Comparison of ENCODE assay signal across 12 cellular contexts in the genomic region with DNA sequence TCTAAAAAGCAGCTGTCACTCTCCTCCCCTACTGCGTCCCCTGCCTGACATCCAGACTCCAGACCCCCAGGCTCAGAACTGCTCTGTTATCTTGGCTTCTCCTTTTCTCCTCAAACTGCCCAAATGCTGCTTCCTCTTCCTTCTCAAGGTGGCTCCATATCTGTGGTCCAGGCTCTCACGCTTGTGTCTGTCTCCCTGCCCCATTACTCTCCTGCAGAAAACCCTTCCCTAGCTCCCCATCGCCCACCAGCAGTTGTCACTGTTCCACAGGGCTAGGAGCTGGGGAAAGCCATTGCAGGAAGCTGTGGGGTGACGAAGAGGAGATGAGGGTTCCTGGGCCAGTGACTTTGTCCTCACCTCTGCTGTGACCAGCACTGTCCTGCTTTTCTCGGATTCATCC.
DNase-seq lines count a peak whose midpoint lies in the region; ATAC-seq and TF ChIP-seq lines count a peak whose summit lies in the region.
"Had no signal": no experiment of that assay in that cellular context is flagged by ENCODE, and none has a peak within 500 bp of the region (broad histone marks: within the 10 kb centered on the region; RNA-seq: fewer than 3 reads in every experiment).

No MANE protein-coding gene starts in this region.

- H3K4me3 ChIP-seq in LNCaP clone FGC (ENCODE audit: low read depth, low read length) (no peak overlapping the region), choroid plexus epithelial cell (ENCODE audit: low read depth, low read length) (no peak overlapping the region)
- H3K4me3 ChIP-seq: SK-N-MC had no signal

- TF ChIP-seq CTCF in LNCaP clone FGC (IDR thresholded peaks at IDR 0.05; ENCODE audit: control insufficient read depth, extremely low read depth, insufficient read depth) (peak; percentile 25; the same call in 1 of the 2 replicates), choroid plexus epithelial cell (conservative IDR thresholded peaks at IDR 0.05; ENCODE audit: low read depth, low read length) (peak; percentile 60), nephron progenitor cell (IDR thresholded peaks at IDR 0.05) (no peak)

- H3K36me3 Mint-ChIP-seq in nephron progenitor cell (ENCODE audit: low read depth), result no peaks in the 10 kb centered on the region
- H3K36me3 Mint-ChIP-seq: IgD-negative memory B cell had no signal

- H3K27me3 Mint-ChIP-seq in nephron progenitor cell (ENCODE audit: low read depth, poor library complexity), result peaks cover 10% of the 10 kb centered on the region

- DNase-seq in NCI-H446 (lab: John Stamatoyannopoulos, UW) (peak; percentile 7 to 9), NCI-H446 treated with DMSO at 0.1 percent for 48 hours (lab: John Stamatoyannopoulos, UW) (no peak), LNCaP clone FGC (ENCODE audit: low read depth) (no peak), choroid plexus epithelial cell (ENCODE audit: low read depth) (peak; percentile 25), nephron progenitor cell (peak; percentile 22), NCI-H1105 treated with DMSO at 0.1 percent for 48 hours (lab: John Stamatoyannopoulos, UW) (no peak)
- DNase-seq in activated CD4-positive, alpha-beta T cell treated with anti-CD3 and anti-CD28 coated beads for 1 hour, result no peak
- DNase-seq: activated CD8-positive, alpha-beta memory T cell treated with anti-CD3 and anti-CD28 coated beads, Interleukin-2, amount 50 U/mL, for 48 hours had no signal

- H3K4me3 Mint-ChIP-seq in nephron progenitor cell, result no peak overlapping the region
- H3K4me3 Mint-ChIP-seq: central memory CD8-positive, alpha-beta T cell had no signal

- peaks cover 20% of the 10 kb centered on the region for H3K9me3 Mint-ChIP-seq in nephron progenitor cell
- H3K9me3 Mint-ChIP-seq: central memory CD8-positive, alpha-beta T cell; IgD-negative memory B cell had no signal

- ATAC-seq in HG03159 (IDR thresholded peaks at IDR 0.05; ENCODE audit: unreplicated experiment), result no peak

- peaks cover 21% of the 10 kb centered on the region for H3K4me1 Mint-ChIP-seq in nephron progenitor cell
- H3K4me1 Mint-ChIP-seq: central memory CD8-positive, alpha-beta T cell; IgD-negative memory B cell had no signal

- H3K27ac Mint-ChIP-seq in nephron progenitor cell, result no peak overlapping the region

Comparison
In these comparisons a context has a peak if more than half of its experiments do, and no peak if none do; other contexts are left out.
1. DNase-seq: peak in NCI-H446 (2 of 2), choroid plexus epithelial cell (single experiment) and nephron progenitor cell (single experiment); none in NCI-H446 treated with DMSO at 0.1 percent for 48 hours (single experiment), LNCaP clone FGC (single experiment), NCI-H1105 treated with DMSO at 0.1 percent for 48 hours (single experiment) and activated CD4-positive, alpha-beta T cell treated with anti-CD3 and anti-CD28 coated beads for 1 hour (single experiment).